Comparison of ENCODE assay signal across 29 cellular contexts in the genomic region with DNA sequence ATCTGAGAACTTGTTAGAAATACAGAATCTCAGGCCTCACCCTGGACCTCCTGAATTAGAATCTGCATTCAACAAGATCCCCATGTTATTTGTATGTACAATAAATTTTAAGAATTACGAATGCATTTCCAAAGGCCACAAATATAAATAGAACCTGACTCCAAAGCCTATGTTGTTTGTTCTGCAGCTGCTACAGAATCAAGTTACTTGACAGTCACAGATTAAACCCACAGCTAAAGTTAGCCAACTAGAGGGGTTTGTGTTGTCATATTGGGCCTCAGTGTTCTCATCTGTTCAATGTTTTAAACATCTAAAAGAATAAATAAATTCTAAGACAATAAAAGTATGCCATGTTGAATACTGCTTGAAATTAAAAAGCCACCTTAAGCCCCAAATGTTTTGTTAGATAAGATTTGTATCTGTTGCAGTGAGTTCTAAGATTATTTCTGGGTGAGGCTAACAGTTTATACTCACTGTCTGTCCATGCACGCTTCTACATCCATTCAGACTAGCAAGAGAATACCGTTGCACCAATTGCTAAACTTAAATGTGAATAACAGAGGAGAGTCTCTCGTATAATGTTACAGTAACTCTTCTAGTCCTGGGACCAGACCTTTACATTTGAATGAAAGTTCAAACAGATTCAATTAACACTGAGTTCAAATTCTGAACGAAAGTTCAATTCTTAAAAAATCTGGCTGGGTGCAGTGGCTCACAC.
"Had no signal": no experiment of that assay in that cellular context is flagged by ENCODE, and none has a peak within 500 bp of the region (broad histone marks: within the 10 kb centered on the region; RNA-seq: fewer than 3 reads in every experiment).

No MANE protein-coding gene starts in this region.

- H3K4me3 Mint-ChIP-seq: activated CD8-positive, alpha-beta memory T cell treated with anti-CD3 and anti-CD28 coated beads, Interleukin-2, amount 10 ng/mL, durations not matched to agents 7 days and 5 days; activated naive CD8-positive, alpha-beta T cell treated with anti-CD3 and anti-CD28 coated beads, Interleukin-2, amount 50 U/mL, for 24 hours; activated T-cell treated with anti-CD3 and anti-CD28 coated beads, Interleukin-2, amount 50 U/mL, for 4 hours; T-cell; T-helper 2 cell treated with Interferon-gamma antibody and Interleukin-4, amounts not matched to agents 5 μg/mL and 100 μg/mL, for 36 hours; WTC11 had no signal

- ATAC-seq: activated CD8-positive, alpha-beta memory T cell treated with anti-CD3 and anti-CD28 coated beads, Interleukin-2, amount 10 ng/mL, durations not matched to agents 7 days and 5 days; activated naive CD4-positive, alpha-beta T cell treated with anti-CD3 and anti-CD28 coated beads, Interleukin-2, amount 50 U/mL, for 72 hours; activated naive CD8-positive, alpha-beta T cell treated with anti-CD3 and anti-CD28 coated beads, Interleukin-2, amount 50 U/mL, for 24 hours; activated T-cell treated with anti-CD3 and anti-CD28 coated beads, Interleukin-2, amount 50 U/mL, for 4 hours; body of pancreas; Panc1; Right ventricle myocardium inferior; T-cell; WTC11 had no signal

- H3K27me3 ChIP-seq: ascending aorta, body of pancreas had no signal

- H3K9me3 ChIP-seq: ascending aorta, body of pancreas had no signal

- H3K27ac ChIP-seq: ascending aorta, body of pancreas, SK-N-MC had no signal

- H3K4me1 ChIP-seq: ascending aorta, body of pancreas had no signal

- H3K4me3 ChIP-seq: ascending aorta, body of pancreas, SK-N-MC had no signal

- DNase-seq: activated CD4-positive, alpha-beta T cell treated with anti-CD3 and anti-CD28 coated beads for 48 hours; activated CD4-positive, alpha-beta T cell treated with anti-CD3 and anti-CD28 coated beads, Interleukin-2, amount 50 U/mL, for 4 hours; activated CD4-positive, CD25-positive, alpha-beta regulatory T cell treated with anti-CD3 and anti-CD28 coated beads, Interleukin-2, amount 50 U/mL, for 72 hours; activated CD8-positive, alpha-beta memory T cell treated with anti-CD3 and anti-CD28 coated beads, Interleukin-2, amount 10 ng/mL, durations not matched to agents 7 days and 5 days; activated effector memory CD4-positive, alpha-beta T cell treated with anti-CD3 and anti-CD28 coated beads, Interleukin-2, amount 50 U/mL, for 16 hours; activated naive CD4-positive, alpha-beta T cell treated with Interleukin-2 at 50 U/mL for 16 hours; activated naive CD8-positive, alpha-beta T cell treated with anti-CD3 and anti-CD28 coated beads, Interleukin-2, amount 50 U/mL, for 24 hours; activated T-cell treated with anti-CD3 and anti-CD28 coated beads, Interleukin-2, amount 50 U/mL, for 4 hours; amniotic stem cell; body of pancreas; Karpas-422; NCI-H1105 treated with DMSO at 0.1 percent for 48 hours; NCI-H1436 treated with DMSO at 0.1 percent for 48 hours; NCI-H187; NCI-H2081 treated with DMSO at 0.1 percent for 48 hours; NCI-H345; NCI-H510A; NCI-H526 treated with DMSO at 0.1 percent for 48 hours; NCI-H82; OCI-M1; RPMI8226; T-cell had no signal

- H3K27me3 Mint-ChIP-seq: activated CD8-positive, alpha-beta memory T cell treated with anti-CD3 and anti-CD28 coated beads, Interleukin-2, amount 10 ng/mL, durations not matched to agents 7 days and 5 days; activated naive CD8-positive, alpha-beta T cell treated with anti-CD3 and anti-CD28 coated beads, Interleukin-2, amount 50 U/mL, for 24 hours; T-cell had no signal

- H3K27ac Mint-ChIP-seq: activated CD8-positive, alpha-beta memory T cell treated with anti-CD3 and anti-CD28 coated beads, Interleukin-2, amount 10 ng/mL, durations not matched to agents 7 days and 5 days; activated naive CD8-positive, alpha-beta T cell treated with anti-CD3 and anti-CD28 coated beads, Interleukin-2, amount 50 U/mL, for 24 hours; T-helper 2 cell treated with Interferon-gamma antibody and Interleukin-4, amounts not matched to agents 5 μg/mL and 100 μg/mL, for 36 hours; WTC11 had no signal

- H3K36me3 Mint-ChIP-seq: activated CD8-positive, alpha-beta memory T cell treated with anti-CD3 and anti-CD28 coated beads, Interleukin-2, amount 10 ng/mL, durations not matched to agents 7 days and 5 days; T-cell; WTC11 had no signal

- H3K36me3 ChIP-seq: ascending aorta had no signal

- H3K9me3 Mint-ChIP-seq: activated naive CD4-positive, alpha-beta T cell treated with anti-CD3 and anti-CD28 coated beads, Interleukin-2, amount 50 U/mL, for 72 hours; activated naive CD8-positive, alpha-beta T cell treated with anti-CD3 and anti-CD28 coated beads, Interleukin-2, amount 50 U/mL, for 24 hours; activated T-cell treated with anti-CD3 and anti-CD28 coated beads, Interleukin-2, amount 50 U/mL, for 4 hours; T-cell; T-helper 2 cell treated with Interferon-gamma antibody and Interleukin-4, amounts not matched to agents 5 μg/mL and 100 μg/mL, for 36 hours had no signal
